ENCODE assay signal across 13 cellular contexts in the genomic region with DNA sequence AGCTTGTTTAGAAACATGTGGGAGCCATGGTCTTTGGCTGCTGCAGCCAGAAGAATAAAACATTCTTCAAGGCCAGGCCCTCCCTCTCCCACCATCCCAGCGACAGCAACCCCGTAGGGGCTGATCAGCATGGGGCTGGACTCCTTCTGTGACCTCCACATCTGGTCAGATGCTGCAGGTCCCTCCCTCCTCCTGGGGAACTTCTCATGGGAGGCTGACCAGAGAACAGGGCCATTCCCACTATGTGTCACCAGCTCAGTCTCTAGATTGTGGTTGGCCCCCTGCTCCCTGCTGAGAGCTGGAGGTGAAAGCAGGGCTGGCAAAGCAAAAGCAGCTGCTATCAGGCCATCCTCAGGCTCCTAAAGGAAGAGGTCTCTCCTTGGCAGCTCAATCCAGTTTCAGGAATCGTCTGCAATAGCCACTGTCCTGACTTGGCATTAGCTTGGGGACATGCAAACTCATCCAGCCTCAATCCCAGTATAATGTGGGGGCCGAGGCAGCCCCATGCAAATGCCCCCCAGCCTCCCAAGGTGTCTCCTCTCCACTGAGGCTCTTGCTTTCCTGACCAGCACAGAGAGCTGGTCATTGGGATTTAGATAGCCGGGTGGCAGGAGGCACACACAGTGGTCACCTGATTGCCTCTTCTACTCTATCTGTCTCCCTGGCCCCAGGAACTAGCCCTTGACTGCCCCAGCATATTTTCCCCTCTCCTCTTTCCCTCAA.
DNase-seq lines count a peak whose midpoint lies in the region; ATAC-seq and TF ChIP-seq lines count a peak whose summit lies in the region.
"Had no signal": no experiment of that assay in that cellular context is flagged by ENCODE, and none has a peak within 500 bp of the region (broad histone marks: within the 10 kb centered on the region; RNA-seq: fewer than 3 reads in every experiment).

No MANE protein-coding gene starts in this region.

- no peaks in the 10 kb centered on the region for H3K36me3 ChIP-seq in esophagus muscularis mucosa

- CTCF ChIA-PET in MCF 10A (lab: Yijun Ruan, JAX): interaction anchor here (0.6 to 15.4 kb wide), 7 partner anchors 7 to 173 kb away, joined by 4 to 198 read pairs (median 5); no protein-coding TSS in a partner anchor

- H3K4me1 ChIP-seq in esophagus muscularis mucosa: peaks cover 0 to 5% (median 0%) of the 10 kb centered on the region in 4 donors

- ATAC-seq in GM21529 (IDR thresholded peaks at IDR 0.05; ENCODE audit: unreplicated experiment) (peak; percentile 54), HG03175 (IDR thresholded peaks at IDR 0.05; ENCODE audit: unreplicated experiment) (peak; percentile 54), GM18519 (IDR thresholded peaks at IDR 0.05; ENCODE audit: low FRiP score, unreplicated experiment) (no peak), GM18873 (IDR thresholded peaks at IDR 0.05; ENCODE audit: low FRiP score, unreplicated experiment) (no peak)
- no peak for ATAC-seq in stimulated activated memory B cell treated with anti-CD40 and anti-IgM and Interleukin-4, amounts not matched to agents 10 μg/mL and 1 μg/mL and 100 μg/mL, for 72 hours

- 89% methylated on average over 3 of the region's 5 CpGs for WGBS in esophagus muscularis mucosa

- H3K4me3 Mint-ChIP-seq in stimulated activated memory B cell treated with anti-CD40 and anti-IgM and Interleukin-4, amounts not matched to agents 10 μg/mL and 1 μg/mL and 100 μg/mL, for 72 hours: no peak overlapping the region
- H3K4me3 Mint-ChIP-seq in MCF 10A (ENCODE audit: unreplicated experiment): no peak overlapping the region
- H3K4me3 Mint-ChIP-seq: stimulated activated naive CD8-positive, alpha-beta T cell treated with anti-CD3 and anti-CD28 coated beads, Interleukin-15, amount 100 ng/mL, for 72 hours had no signal

- H3K27me3 Mint-ChIP-seq in stimulated activated memory B cell treated with anti-CD40 and anti-IgM and Interleukin-4, amounts not matched to agents 10 μg/mL and 1 μg/mL and 100 μg/mL, for 72 hours: no peaks in the 10 kb centered on the region
- H3K27me3 Mint-ChIP-seq in MCF 10A (ENCODE audit: insufficient read depth, unreplicated experiment): peaks cover 12% of the 10 kb centered on the region

- no peaks in the 10 kb centered on the region for H3K9me3 Mint-ChIP-seq in stimulated activated memory B cell treated with anti-CD40 and anti-IgM and Interleukin-4, amounts not matched to agents 10 μg/mL and 1 μg/mL and 100 μg/mL, for 72 hours
- H3K9me3 Mint-ChIP-seq in MCF 10A (ENCODE audit: unreplicated experiment): no peaks in the 10 kb centered on the region
- H3K9me3 Mint-ChIP-seq: stimulated activated naive CD8-positive, alpha-beta T cell treated with anti-CD3 and anti-CD28 coated beads, Interleukin-15, amount 100 ng/mL, for 72 hours had no signal

- H3K4me1 Mint-ChIP-seq in stimulated activated memory B cell treated with anti-CD40 and anti-IgM and Interleukin-4, amounts not matched to agents 10 μg/mL and 1 μg/mL and 100 μg/mL, for 72 hours: no peaks in the 10 kb centered on the region
- H3K4me1 Mint-ChIP-seq in MCF 10A (ENCODE audit: insufficient read depth, unreplicated experiment): no peaks in the 10 kb centered on the region
- H3K4me1 Mint-ChIP-seq: stimulated activated naive CD8-positive, alpha-beta T cell treated with anti-CD3 and anti-CD28 coated beads, Interleukin-15, amount 100 ng/mL, for 72 hours had no signal

- no peak overlapping the region for H3K4me3 ChIP-seq in esophagus muscularis mucosa

- no peaks in the 10 kb centered on the region for H3K36me3 Mint-ChIP-seq in stimulated activated memory B cell treated with anti-CD40 and anti-IgM and Interleukin-4, amounts not matched to agents 10 μg/mL and 1 μg/mL and 100 μg/mL, for 72 hours
- no peaks in the 10 kb centered on the region for H3K36me3 Mint-ChIP-seq in MCF 10A (ENCODE audit: insufficient read depth, unreplicated experiment)

- no peaks in the 10 kb centered on the region for H3K27me3 ChIP-seq in esophagus muscularis mucosa

- POLR2A ChIA-PET in MCF 10A (lab: Yijun Ruan, JAX): interaction anchor here (0.6 kb wide), 1 partner anchor 323 kb away, joined by 3 read pairs; no protein-coding TSS in a partner anchor

- no peaks in the 10 kb centered on the region for H3K9me3 ChIP-seq in esophagus muscularis mucosa

- no peak overlapping the region for H3K27ac Mint-ChIP-seq in stimulated activated memory B cell treated with anti-CD40 and anti-IgM and Interleukin-4, amounts not matched to agents 10 μg/mL and 1 μg/mL and 100 μg/mL, for 72 hours
- H3K27ac Mint-ChIP-seq in MCF 10A (ENCODE audit: low read depth, unreplicated experiment): no peak overlapping the region
- H3K27ac Mint-ChIP-seq: stimulated activated naive CD8-positive, alpha-beta T cell treated with anti-CD3 and anti-CD28 coated beads, Interleukin-15, amount 100 ng/mL, for 72 hours had no signal

- peak; percentile 33 for DNase-seq in GM10266 (ENCODE audit: extremely low spot score)
- peak; percentile 80 for DNase-seq in esophagus muscularis mucosa (ENCODE audit: extremely low spot score)
- no peak for DNase-seq in MCF 10A (ENCODE audit: unreplicated experiment)
- DNase-seq: activated CD4-positive, CD25-positive, alpha-beta regulatory T cell; kidney glomerular epithelial cell; NCI-H510A; stimulated activated CD4-positive, alpha-beta T cell treated with anti-CD3 and anti-CD28 coated beads, Interleukin-1b, Interleukin-23, amount 100 ng/mL, for 48 hours had no signal

- TF ChIP-seq CTCF in GM10266 (IDR thresholded peaks at IDR 0.05; ENCODE audit: control insufficient read depth, insufficient read depth, low read depth, missing control alignments): no peak
- TF ChIP-seq CTCF in esophagus muscularis mucosa (IDR thresholded peaks at IDR 0.05): no peak
- TF ChIP-seq CTCF in MCF 10A (IDR thresholded peaks at IDR 0.05; ENCODE audit: unreplicated experiment): no peak

- intact Hi-C loops in esophagus muscularis mucosa (cut with DNase I): no loop called here
- intact Hi-C loops in MCF 10A (cut with micrococcal nuclease): no loop called here

- no peak for TF ChIP-seq EP300 in esophagus muscularis mucosa (IDR thresholded peaks at IDR 0.05)

- no TSS peak for BruUV-seq in MCF 10A (replicated peaks; lab: Mats Ljungman, UMichigan)

- no peak overlapping the region for H3K27ac ChIP-seq in esophagus muscularis mucosa (replicated peaks in 1 of 4)

- TF ChIP-seq POLR2A in esophagus muscularis mucosa (IDR thresholded peaks at IDR 0.05; ENCODE audit: low read depth): no peak

Comparison
In these comparisons a context has a peak if more than half of its experiments do, and no peak if none do; other contexts are left out.
1. ATAC-seq: peak in GM21529 (single experiment) and HG03175 (single experiment); none in stimulated activated memory B cell treated with anti-CD40 and anti-IgM and Interleukin-4, amounts not matched to agents 10 μg/mL and 1 μg/mL and 100 μg/mL, for 72 hours (single experiment), GM18519 (single experiment) and GM18873 (single experiment).